29 cellular contexts compared by ENCODE assay signal in genomic region chr16:88539652-88540345, GRCh38. TPM values are rescaled to one million over a fixed set of nuclear protein-coding genes. Genes with fewer than 3 reads are reported as not detected.
A peak's percentile ranks its signal among the peaks of the same experiment; 100 is the strongest.
DNase-seq lines count a peak whose midpoint lies in the region; ATAC-seq, FAIRE-seq and TF ChIP-seq lines count a peak whose summit lies in the region.
"Had no signal": no experiment of that assay in that cellular context is flagged by ENCODE, and none has a peak within 500 bp of the region (broad histone marks: within the 10 kb centered on the region; RNA-seq: fewer than 3 reads in every experiment).

No MANE protein-coding gene starts in this region.

- H2BK15ac ChIP-seq in H1 (ENCODE audit: low read length): no peak overlapping the region

- H4K20me1 ChIP-seq in OCI-LY7 (ENCODE audit: insufficient read depth, low read length) (no peaks in the 10 kb centered on the region), H1 (replicated peaks in 1 of 2; ENCODE audit: control insufficient read depth in 1 of 2, insufficient read depth in 2 of 2, low read length in 2 of 2) (peaks cover 0 to 6% of the 10 kb centered on the region in 2 experiments)

- TF ChIP-seq CTCF in OCI-LY7 (conservative IDR thresholded peaks at IDR 0.05; ENCODE audit: low read length) (peak; percentile 35; the same call in 1 of the 2 replicates), H1 (IDR thresholded peaks at IDR 0.05; ENCODE audit: control extremely low read depth in 1 of 3, insufficient read depth in 1 of 3, low read depth in 1 of 3, low read length in 3 of 3) (peak in 2 of 3 experiments; percentile 27 to 29; a peak in 2 of 4 replicates), thyroid gland (IDR thresholded peaks at IDR 0.05) (no peak), mucosa of descending colon (IDR thresholded peaks at IDR 0.05) (no peak)

- peak; percentile 7 to 17 for ATAC-seq in activated T-cell treated with anti-CD3 and anti-CD28 coated beads, Interleukin-2, amount 50 U/mL, for 72 hours (replicated peaks in 1 of 2)
- no peak for ATAC-seq in HG02759 (IDR thresholded peaks at IDR 0.05; ENCODE audit: unreplicated experiment)
- no peak for ATAC-seq in mucosa of descending colon
- ATAC-seq: activated CD4-positive, CD25-positive, alpha-beta regulatory T cell treated with anti-CD3 and anti-CD28 coated beads, Interleukin-2, amount 50 U/mL, for 24 hours; gastroesophageal sphincter; stimulated activated naive CD8-positive, alpha-beta T cell treated with anti-CD3 and anti-CD28 coated beads, Interleukin-15, Interleukin-2, amounts not matched to agents 100 U/mL and 50 U/mL, for 24 hours; T-helper 17 cell had no signal

- H3K9me3 Mint-ChIP-seq in activated T-cell treated with anti-CD3 and anti-CD28 coated beads, Interleukin-2, amount 50 U/mL, for 72 hours: peaks cover 5 to 10% of the 10 kb centered on the region in 2 donors

- no peak overlapping the region for H4K8ac ChIP-seq in H1 (ENCODE audit: extremely low read depth, insufficient read depth, low read length)

- BruUV-seq in OCI-LY7 (replicated peaks; lab: Mats Ljungman, UMichigan): no TSS peak

- H3K9me3 ChIP-seq in OCI-LY7 (ENCODE audit: low read length): peaks cover 18% of the 10 kb centered on the region; the same call in 1 of the 2 replicates
- H3K9me3 ChIP-seq in H1 (ENCODE audit: insufficient read depth in 2 of 2, low read depth in 1 of 2, low read length in 1 of 2): peaks cover 8 to 14% of the 10 kb centered on the region in 2 experiments; a peak in 3 of 4 replicates
- H3K9me3 ChIP-seq in thyroid gland: no peaks in the 10 kb centered on the region
- H3K9me3 ChIP-seq in mucosa of descending colon: peaks cover 18% of the 10 kb centered on the region
- H3K9me3 ChIP-seq: ovary, testis had no signal

- intact Hi-C loops in OCI-LY7 (cut with micrococcal nuclease; ENCODE audit: unreplicated experiment): no loop called here
- intact Hi-C loops in thyroid gland (cut with DNase I): no loop called here
- intact Hi-C loops in mucosa of descending colon (cut with DNase I, micrococcal nuclease): no loop called here

- H2BK120ac ChIP-seq in H1 (replicated peaks; ENCODE audit: low read depth, low read length): no peak overlapping the region

- CTCF ChIA-PET in OCI-LY7 (lab: Charles Lee; ENCODE audit: unreplicated experiment): no interaction called here
- CTCF ChIA-PET in H1 (lab: Charles Lee; ENCODE audit: partially characterized antibody): interaction anchor here (0.6 to 4.5 kb wide), 19 partner anchors 10 to 195 kb away, joined by 3 to 36 read pairs (median 5); no protein-coding TSS in a partner anchor

- H3K4me3 ChIP-seq in OCI-LY7 (ENCODE audit: low read depth, low read length, poor library complexity, severe bottlenecking): no peak overlapping the region
- H3K4me3 ChIP-seq in H1 (ENCODE audit: extremely low read depth in 1 of 4, insufficient read depth in 2 of 4, low read depth in 3 of 4, low read length in 4 of 4): no peak overlapping the region
- no peak overlapping the region for H3K4me3 ChIP-seq in thyroid gland (replicated peaks in 1 of 3)
- H3K4me3 ChIP-seq in mucosa of descending colon: no peak overlapping the region
- H3K4me3 ChIP-seq: gastroesophageal sphincter, HAP-1, hepatocyte, ovary, testis had no signal

- H3K27me3 Mint-ChIP-seq in activated T-cell treated with anti-CD3 and anti-CD28 coated beads, Interleukin-2, amount 50 U/mL, for 72 hours (ENCODE audit: low read depth): no peaks in the 10 kb centered on the region

- H2BK12ac ChIP-seq in H1 (ENCODE audit: low read depth, low read length): 0 out of 2 replicates have a peak overlapping the region, but pooled peaks have one; percentile 50

- H3K4me2 ChIP-seq in OCI-LY7 (ENCODE audit: low read length): no peak overlapping the region
- 0 out of 4 replicates have a peak overlapping the region, but pooled peaks of 1 of the 2 experiments have one; percentile 11 for H3K4me2 ChIP-seq in H1 (ENCODE audit: insufficient read depth in 1 of 2, low read depth in 2 of 2, low read length in 2 of 2)
- H3K4me2 ChIP-seq: hepatocyte had no signal

- no peak overlapping the region for H3K4me3 Mint-ChIP-seq in activated T-cell treated with anti-CD3 and anti-CD28 coated beads, Interleukin-2, amount 50 U/mL, for 72 hours
- H3K4me3 Mint-ChIP-seq: activated CD4-positive, alpha-beta memory T cell treated with anti-CD3 and anti-CD28 coated beads for 36 hours; CD4-positive, alpha-beta memory T cell; T-helper 17 cell had no signal

- no peak overlapping the region for H3K14ac ChIP-seq in H1 (ENCODE audit: insufficient read length)

- no peak overlapping the region for H3K56ac ChIP-seq in H1 (replicated peaks; ENCODE audit: insufficient read length, low read depth, low read length)

- H3K79me2 ChIP-seq in OCI-LY7 (ENCODE audit: insufficient read depth, low read depth, low read length): no peaks in the 10 kb centered on the region
- no peaks in the 10 kb centered on the region for H3K79me2 ChIP-seq in H1 (ENCODE audit: control insufficient read depth in 1 of 2, insufficient read depth in 2 of 2, low read length in 2 of 2)
- H3K79me2 ChIP-seq: hepatocyte had no signal

- H3K4me1 Mint-ChIP-seq in activated T-cell treated with anti-CD3 and anti-CD28 coated beads, Interleukin-2, amount 50 U/mL, for 72 hours (ENCODE audit: low read depth): peaks cover 13% of the 10 kb centered on the region

- H2AK5ac ChIP-seq in H1 (ENCODE audit: low read depth, low read length): peak overlapping the region; percentile 39; the same call in 1 of the 2 replicates

- TF ChIP-seq EP300 in H1 (IDR thresholded peaks at IDR 0.05; ENCODE audit: borderline replicate concordance in 1 of 2, low read depth in 2 of 2, low read length in 2 of 2): no peak

- no peak overlapping the region for H3K4ac ChIP-seq in H1 (replicated peaks; ENCODE audit: insufficient read length, low read depth, low read length)

- H3K23me2 ChIP-seq in H1 (ENCODE audit: low read depth, low read length): peaks cover 2% of the 10 kb centered on the region; the same call in 1 of the 2 replicates

- H3K27ac ChIP-seq in OCI-LY7 (ENCODE audit: low read depth, low read length, poor library complexity, severe bottlenecking): no peak overlapping the region
- H3K27ac ChIP-seq in H1 (ENCODE audit: low read depth, low read length): no peak overlapping the region
- H3K27ac ChIP-seq in thyroid gland: no peak overlapping the region
- H3K27ac ChIP-seq: brain microvascular endothelial cell, gastroesophageal sphincter, hepatocyte, ovary, testis had no signal

- peak overlapping the region; percentile 10 for H4K91ac ChIP-seq in H1 (replicated peaks; ENCODE audit: insufficient read length, low read length)

- H2BK5ac ChIP-seq in H1 (ENCODE audit: low read depth, low read length): no peak overlapping the region

- H2BK20ac ChIP-seq in H1 (ENCODE audit: low read length): no peak overlapping the region

- no peak overlapping the region for H4K5ac ChIP-seq in H1 (ENCODE audit: insufficient read length, low read depth, low read length)

- no peak for TF ChIP-seq POLR2A in H1 (IDR thresholded peaks at IDR 0.05; ENCODE audit: control extremely low read depth in 1 of 2, low read depth in 2 of 2, low read length in 2 of 2)
- TF ChIP-seq POLR2A in thyroid gland (IDR thresholded peaks at IDR 0.05): no peak

- POLR2A ChIA-PET in OCI-LY7 (lab: Charles Lee): interaction anchor here (0.6 kb wide), 3 partner anchors 75 to 427 kb away, joined by 3 to 4 read pairs (median 4); no protein-coding TSS in a partner anchor
- POLR2A ChIA-PET in H1 (lab: Charles Lee; ENCODE audit: partially characterized antibody): interaction anchor here (0.9 to 1.2 kb wide), 2 partner anchors 9 to 30 kb away, joined by 4 to 5 read pairs; partner anchors contain the start of gene ZC3H18

- 0 out of 2 replicates have a peak, but pooled peaks cover 3% of the 10 kb centered on the region for H3K36me3 ChIP-seq in OCI-LY7 (ENCODE audit: insufficient read depth, low read length)
- H3K36me3 ChIP-seq in H1 (ENCODE audit: control insufficient read depth in 2 of 4, insufficient read depth in 4 of 4, low read length in 3 of 4): no peaks in the 10 kb centered on the region
- no peaks in the 10 kb centered on the region for H3K36me3 ChIP-seq in thyroid gland
- H3K36me3 ChIP-seq in mucosa of descending colon (ENCODE audit: low read depth): no peaks in the 10 kb centered on the region
- H3K36me3 ChIP-seq: brain microvascular endothelial cell, gastroesophageal sphincter, HAP-1, ovary had no signal

- peaks cover 7 to 11% of the 10 kb centered on the region in 2 donors for H3K36me3 Mint-ChIP-seq in activated T-cell treated with anti-CD3 and anti-CD28 coated beads, Interleukin-2, amount 50 U/mL, for 72 hours (ENCODE audit: insufficient read depth in 2 of 2)

- H3K23ac ChIP-seq in H1 (ENCODE audit: insufficient read length): no peak overlapping the region

- FAIRE-seq in H1 (lab: Jason Lieb, UNC): no peak
- FAIRE-seq: A204.1, D721Med, endothelial cell of umbilical vein, small intestine, TTC549, urothelium cell line had no signal

- no peak overlapping the region for H3K9ac ChIP-seq in H1 (replicated peaks in 1 of 4; ENCODE audit: extremely low read depth in 1 of 4, low read depth in 3 of 4, low read length in 3 of 4)

- no peak overlapping the region for H3K27ac Mint-ChIP-seq in activated T-cell treated with anti-CD3 and anti-CD28 coated beads, Interleukin-2, amount 50 U/mL, for 72 hours
- H3K27ac Mint-ChIP-seq: activated CD4-positive, alpha-beta memory T cell treated with anti-CD3 and anti-CD28 coated beads for 36 hours; T-helper 17 cell had no signal

- 75% methylated on average over 20 of the region's 26 CpGs; no CpG with 5 or more reads in 1 of the 2 experiments for WGBS in H1 (ENCODE audit: extremely low coverage in 1 of 2, insufficient coverage in 1 of 2, insufficient read length in 1 of 2, insufficient replicate concordance in 2 of 2, low coverage in 1 of 2, low lambda C conversion rate in 2 of 2, missing lambda C conversion rate in 1 of 2), 2 experiments
- 42 to 65% methylated on average over 13 to 25 of the region's 26 CpGs for WGBS in thyroid gland, 2 donors

- no peak overlapping the region for H2AFZ ChIP-seq in OCI-LY7 (ENCODE audit: low read length)
- H2AFZ ChIP-seq in H1 (ENCODE audit: low read length): no peak overlapping the region
- H2AFZ ChIP-seq: hepatocyte had no signal

- H3K27me3 ChIP-seq in H1 (replicated peaks in 1 of 4; ENCODE audit: control insufficient read depth in 3 of 4, extremely low read depth in 1 of 4, insufficient read depth in 3 of 4, low read length in 3 of 4) (peaks cover 0 to 8% (median 0%) of the 10 kb centered on the region in 4 experiments; a peak in 3 of 7 replicates), thyroid gland (no peaks in the 10 kb centered on the region)
- H3K27me3 ChIP-seq: ovary, testis had no signal

- DNase-seq in activated T-cell treated with anti-CD3 and anti-CD28 coated beads, Interleukin-2, amount 50 U/mL, for 72 hours: no peak
- DNase-seq in activated T-cell treated with anti-CD3 and anti-CD28 coated beads for 4 hours (no peak), OCI-LY7 (ENCODE audit: low spot score) (no peak), H1 (ENCODE audit: low read depth in 1 of 2, low spot score in 2 of 2) (no peak), retina (peak; percentile 38), thyroid gland (no peak), mucosa of descending colon (no peak)
- DNase-seq: activated CD4-positive, alpha-beta memory T cell treated with anti-CD3 and anti-CD28 coated beads for 36 hours; activated naive CD4-positive, alpha-beta T cell treated with anti-CD3 and anti-CD28 coated beads, Interleukin-2, amount 50 U/mL, for 16 hours; amygdala; brain microvascular endothelial cell; NCI-H1436 treated with DMSO at 0.1 percent for 48 hours; NCI-H345; ovary; stimulated activated naive CD8-positive, alpha-beta T cell treated with anti-CD3 and anti-CD28 coated beads, Interleukin-15, Interleukin-2, amounts not matched to agents 100 U/mL and 50 U/mL, for 24 hours; T-helper 17 cell; testis had no signal

- H3K4me1 ChIP-seq in OCI-LY7 (ENCODE audit: insufficient read depth, low read length, poor library complexity, severe bottlenecking) (peaks cover 13% of the 10 kb centered on the region), H1 (replicated peaks in 1 of 4; ENCODE audit: control insufficient read depth in 3 of 4, insufficient read depth in 4 of 4, low read length in 3 of 4) (peaks cover 0 to 14% (median 3%) of the 10 kb centered on the region in 4 experiments; a peak in 4 of 7 replicates), thyroid gland (peaks cover 20 to 28% of the 10 kb centered on the region in 2 donors), mucosa of descending colon (ENCODE audit: low read depth) (peaks cover 9% of the 10 kb centered on the region)
- H3K4me1 ChIP-seq: HAP-1 had no signal

- peak; percentile 30 to 32; a peak in 3 of 4 replicates for TF ChIP-seq RAD21 in H1 (IDR thresholded peaks at IDR 0.05 in 1 of 2, conservative IDR thresholded peaks at IDR 0.05 in 1 of 2; ENCODE audit: low read depth in 2 of 2, low read length in 2 of 2)

- H3K9me2 ChIP-seq in OCI-LY7 (ENCODE audit: insufficient read depth, low read length): no peaks in the 10 kb centered on the region

- H3K79me1 ChIP-seq in H1 (ENCODE audit: low read depth, low read length): no peaks in the 10 kb centered on the region

- H3K18ac ChIP-seq in H1 (ENCODE audit: extremely low read depth, low read length): no peak overlapping the region; the same call in 1 of the 2 replicates

RNA-seq across cellular contexts. Expression of gene ZC3H18, which starts 30.4 kb away (rescaled TPM):
- 10 to 100 TPM; 88.7 to 99.0 TPM for total RNA-seq in activated T-cell treated with anti-CD3 and anti-CD28 coated beads, Interleukin-2, amount 50 U/mL, for 72 hours
- 22.2 and 26.6 TPM in 2 replicates for total RNA-seq in OCI-LY7 (2014; rRNA removed; shearing (Covaris generic))
- 72.1 and 79.0 TPM in 2 replicates for total RNA-seq in OCI-LY7 (2022)
- total RNA-seq in H1 (2021; fragmentation: NEBNext Ultra II Directional; extraction: Animal tissue kit (Norgen Biotek cat#: 25700)): 70.3 and 73.2 TPM in 2 replicates
- polyA plus RNA-seq in H1 (2011; rRNA removed): 12.1 and 19.2 TPM in 2 replicates
- 17.0 TPM for polyA plus RNA-seq in H1 (2011; cell fraction: cytosol; rRNA removed)
- polyA plus RNA-seq in H1 (2011; cell fraction: nucleus; rRNA removed): 42.7 TPM
- polyA plus RNA-seq in H1 (2012, experiment 1 of 2): 44.2 to 48.4 TPM (median 46.4 TPM) in 4 replicates
- 35.2 TPM for polyA plus RNA-seq in H1 (2012, experiment 2 of 2)
- polyA plus RNA-seq in H1 (2013, experiment 1 of 2): 47.2 TPM
- polyA plus RNA-seq in H1 (2013, experiment 2 of 2): 44.5 TPM
- polyA minus RNA-seq in H1 (2011; rRNA and poly(A)+ RNA removed): 6.4 and 11.1 TPM in 2 replicates
- polyA minus RNA-seq in H1 (2011; cell fraction: cytosol; rRNA and poly(A)+ RNA removed): 19.7 TPM
- polyA minus RNA-seq in H1 (2011; cell fraction: nucleus; rRNA and poly(A)+ RNA removed): 18.5 TPM
- 10 to 100 TPM; 14.8 to 25.5 (median 20.9) TPM for total RNA-seq in thyroid gland
- total RNA-seq in mucosa of descending colon: 10 to 100 TPM; 37.4 to 54.8 (median 48.1) TPM

Comparison
In these comparisons a context has a peak if more than half of its experiments do, and no peak if none do; other contexts are left out.
1. ATAC-seq: peak in activated T-cell treated with anti-CD3 and anti-CD28 coated beads, Interleukin-2, amount 50 U/mL, for 72 hours (2 of 2); none in HG02759 (single experiment) and mucosa of descending colon (single experiment).
2. CTCF ChIP-seq: peak in OCI-LY7 (single experiment) and H1 (2 of 3); none in thyroid gland (0 of 6) and mucosa of descending colon (single experiment).